Comparison of ENCODE assay signal across 8 cellular contexts in the genomic region with DNA sequence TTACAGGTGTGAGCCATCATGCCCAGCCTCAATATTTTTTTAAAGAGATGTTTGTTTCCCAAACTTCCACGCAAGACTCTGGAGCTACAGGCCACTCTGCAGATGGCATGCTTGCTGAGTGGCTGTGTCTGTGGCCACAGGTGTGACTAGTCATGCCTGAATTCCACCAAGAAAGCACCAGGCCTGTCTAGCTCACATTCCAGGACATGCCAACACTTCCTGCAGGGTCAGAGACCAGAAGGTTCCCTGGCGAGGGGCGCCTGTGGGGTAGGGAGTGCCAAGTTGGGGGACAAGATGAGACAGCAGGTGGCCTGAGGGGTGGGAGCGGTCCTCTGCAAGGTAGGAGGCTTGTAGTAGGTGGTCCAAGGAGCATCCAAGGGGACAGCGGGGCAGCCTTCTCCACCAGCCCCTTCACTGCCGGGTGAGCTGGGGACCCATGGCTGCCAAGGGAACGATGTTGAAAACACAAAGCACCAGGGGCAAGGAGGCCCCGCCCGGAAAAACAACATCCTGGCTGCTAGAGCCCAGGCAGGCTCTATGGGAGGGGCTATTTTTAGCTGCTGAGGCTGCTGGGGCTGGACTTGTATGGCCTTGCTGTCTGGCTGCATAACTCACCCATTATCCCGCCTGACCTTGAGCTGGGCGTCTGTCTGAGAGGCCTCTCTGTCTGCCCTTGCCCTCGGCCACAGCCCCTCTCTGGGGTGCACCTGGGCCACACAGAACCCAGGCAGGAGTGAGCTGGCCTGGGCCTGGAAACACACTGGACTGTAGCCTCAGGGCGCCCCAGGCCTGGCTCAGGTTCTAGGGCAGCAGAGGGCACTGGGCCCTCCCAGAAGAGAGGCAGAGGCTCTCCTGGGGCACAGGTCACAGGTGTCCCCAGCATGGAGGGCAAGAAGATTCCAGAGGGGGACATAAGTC. TPM values are rescaled to one million over a fixed set of nuclear protein-coding genes. Genes with fewer than 3 reads are reported as not detected.
A peak's percentile ranks its signal among the peaks of the same experiment; 100 is the strongest.
DNase-seq lines count a peak whose midpoint lies in the region; ATAC-seq and TF ChIP-seq lines count a peak whose summit lies in the region.

No MANE protein-coding gene starts in this region.

- peak overlapping the region; percentile 25 to 78 for H3K27ac Mint-ChIP-seq in stimulated activated naive CD8-positive, alpha-beta T cell treated with anti-CD3 and anti-CD28 coated beads, Interleukin-15, amount 100 ng/mL, for 72 hours

- H3K9me3 Mint-ChIP-seq in stimulated activated naive CD8-positive, alpha-beta T cell treated with anti-CD3 and anti-CD28 coated beads, Interleukin-15, amount 100 ng/mL, for 72 hours, result no peaks in the 10 kb centered on the region

- H3K27me3 ChIP-seq in Peyer's patch (no peaks in the 10 kb centered on the region), body of pancreas (no peaks in the 10 kb centered on the region), Karpas-422 (ENCODE audit: low read length) (no peaks in the 10 kb centered on the region)

- no peak overlapping the region for H3K9ac ChIP-seq in Karpas-422 (ENCODE audit: low read length)

- no peak overlapping the region for H3K4me2 ChIP-seq in Karpas-422 (ENCODE audit: low read depth, low read length, poor library complexity, severe bottlenecking)

- no peak overlapping the region for H2AFZ ChIP-seq in Karpas-422 (ENCODE audit: low read length)

- H3K27me3 Mint-ChIP-seq in stimulated activated naive CD8-positive, alpha-beta T cell treated with anti-CD3 and anti-CD28 coated beads, Interleukin-15, amount 100 ng/mL, for 72 hours, result no peaks in the 10 kb centered on the region

- H3K4me1 Mint-ChIP-seq in stimulated activated naive CD8-positive, alpha-beta T cell treated with anti-CD3 and anti-CD28 coated beads, Interleukin-15, amount 100 ng/mL, for 72 hours, result peaks cover 48% of the 10 kb centered on the region

- TF ChIP-seq CTCF in Peyer's patch (IDR thresholded peaks at IDR 0.05) (no peak), body of pancreas (IDR thresholded peaks at IDR 0.05) (no peak)

- H4K20me1 ChIP-seq in Karpas-422 (ENCODE audit: insufficient read depth, low read depth, low read length), result no peaks in the 10 kb centered on the region

- intact Hi-C loops in body of pancreas (cut with DNase I), result no loop called here

- H3K9me2 ChIP-seq in Karpas-422 (replicated peaks; ENCODE audit: insufficient read depth, low read length), result no peaks in the 10 kb centered on the region

- H3K4me3 ChIP-seq in Peyer's patch (no peak overlapping the region), body of pancreas (no peak overlapping the region), Karpas-422 (ENCODE audit: low read length) (no peak overlapping the region)

- H3K9me3 ChIP-seq in Peyer's patch, result no peaks in the 10 kb centered on the region
- H3K9me3 ChIP-seq in body of pancreas, result no peaks in the 10 kb centered on the region
- H3K9me3 ChIP-seq in Karpas-422 (ENCODE audit: low read length), result no peaks in the 10 kb centered on the region

- H3K4me1 ChIP-seq in Peyer's patch (peaks cover 7 to 68% (median 22%) of the 10 kb centered on the region in 4 donors), body of pancreas (peaks cover 40% of the 10 kb centered on the region), Karpas-422 (ENCODE audit: low read length) (peaks cover 24% of the 10 kb centered on the region)

- H3K27ac ChIP-seq in Peyer's patch (peak overlapping the region; percentile 64 to 95 (median 76)), body of pancreas (peak overlapping the region; percentile 56 to 79 (median 76)), Karpas-422 (ENCODE audit: low read length) (no peak overlapping the region)

- H3K36me3 ChIP-seq in Peyer's patch (peaks cover 0 to 18% (median 0%) of the 10 kb centered on the region in 3 donors), body of pancreas (replicated peaks in 1 of 2; ENCODE audit: insufficient read depth in 1 of 2, low read depth in 2 of 2) (no peaks in the 10 kb centered on the region), Karpas-422 (ENCODE audit: insufficient read depth, low read length) (no peaks in the 10 kb centered on the region)

- TF ChIP-seq POLR2A in Peyer's patch (IDR thresholded peaks at IDR 0.05), result no peak
- peak in 2 of 3 donors; percentile 23 to 25 for TF ChIP-seq POLR2A in body of pancreas (IDR thresholded peaks at IDR 0.05)

- peak; percentile 12 for ATAC-seq in body of pancreas
- ATAC-seq in stimulated activated naive CD8-positive, alpha-beta T cell treated with anti-CD3 and anti-CD28 coated beads, Interleukin-15, amount 100 ng/mL, for 72 hours, result no peak
- ATAC-seq in HG02798 (IDR thresholded peaks at IDR 0.05; ENCODE audit: poor library complexity, unreplicated experiment), result no peak

- DNase-seq in ELR (ENCODE audit: low read depth) (peak; percentile 79), Peyer's patch (peak; percentile 56 to 84 (median 69)), body of pancreas (peak; percentile 43 to 81 (median 62)), islet precursor cell (peak; percentile 94), Karpas-422 (no peak), inferior parietal cortex (ENCODE audit: extremely low spot score) (no peak)
- DNase-seq in stimulated activated naive CD8-positive, alpha-beta T cell treated with anti-CD3 and anti-CD28 coated beads, Interleukin-15, amount 100 ng/mL, for 72 hours, result no peak

- no peak overlapping the region for H3K4me3 Mint-ChIP-seq in stimulated activated naive CD8-positive, alpha-beta T cell treated with anti-CD3 and anti-CD28 coated beads, Interleukin-15, amount 100 ng/mL, for 72 hours

- H3K79me2 ChIP-seq in Karpas-422 (ENCODE audit: low read length), result no peaks in the 10 kb centered on the region

- WGBS in body of pancreas, 2 donors, result 44 to 51% methylated on average over 11 to 13 of the region's 13 CpGs

RNA-seq across cellular contexts. Expression of gene TRIM47, which starts 5.7 kb away (rescaled TPM):
- 10 to 100 TPM; 16.5 to 61.4 (median 45.7) TPM for total RNA-seq in Peyer's patch
- total RNA-seq in body of pancreas, result 10 to 100 TPM; 39.6 to 41.8 TPM
- total RNA-seq in Karpas-422 (2014; rRNA removed; shearing (Covaris generic); ENCODE audit: low replicate concordance), result 7.9 and 16.4 TPM in 2 replicates

RNA-seq across cellular contexts. Expression of gene WBP2, which starts 17.6 kb away (rescaled TPM):
- total RNA-seq in Peyer's patch, result 10 to 100 TPM; 45.4 to 61.4 (median 53.7) TPM
- total RNA-seq in body of pancreas, result 10 to 100 TPM; 44.2 to 49.5 TPM
- 27.9 and 42.7 TPM in 2 replicates for total RNA-seq in Karpas-422 (2014; rRNA removed; shearing (Covaris generic); ENCODE audit: low replicate concordance)

RNA-seq across cellular contexts. Expression of gene TRIM65, which starts 24.1 kb away (rescaled TPM):
- 10 to 100 TPM; 14.0 to 22.7 (median 16.9) TPM for total RNA-seq in Peyer's patch
- 10 to 100 TPM; 12.5 to 21.0 TPM for total RNA-seq in body of pancreas
- 18.4 and 39.5 TPM in 2 replicates for total RNA-seq in Karpas-422 (2014; rRNA removed; shearing (Covaris generic); ENCODE audit: low replicate concordance)

RNA-seq across cellular contexts. Expression of gene UNC13D, which starts 28.5 kb away (rescaled TPM):
- total RNA-seq in Peyer's patch (10 to 100 TPM in 3 of 4 donors, 1 to 10 TPM in 1; 8.4 to 45.4 (median 22.2) TPM), body of pancreas (10 to 100 TPM in 1 of 2 donors, 1 to 10 TPM in 1; 8.6 to 21.8 TPM)
- total RNA-seq in Karpas-422 (2014; rRNA removed; shearing (Covaris generic); ENCODE audit: low replicate concordance), result 30.9 and 52.5 TPM in 2 replicates

RNA-seq across cellular contexts. Expression of gene MRPL38, which starts 32.0 kb away (rescaled TPM):
- total RNA-seq in Peyer's patch, result 10 to 100 TPM; 61.1 to 95.7 (median 72.9) TPM
- 10 to 100 TPM; 47.7 to 77.8 TPM for total RNA-seq in body of pancreas
- 33.5 and 42.7 TPM in 2 replicates for total RNA-seq in Karpas-422 (2014; rRNA removed; shearing (Covaris generic); ENCODE audit: low replicate concordance)

Comparison
In these comparisons a context has a peak if more than half of its experiments do, and no peak if none do; other contexts are left out.
1. DNase-seq: peak in ELR (single experiment), Peyer's patch (3 of 3), body of pancreas (4 of 4) and islet precursor cell (single experiment); none in stimulated activated naive CD8-positive, alpha-beta T cell treated with anti-CD3 and anti-CD28 coated beads, Interleukin-15, amount 100 ng/mL, for 72 hours (0 of 2), Karpas-422 (single experiment) and inferior parietal cortex (single experiment).
2. POLR2A ChIP-seq: peak in body of pancreas (2 of 3); none in Peyer's patch (0 of 2).